19 cellular contexts compared by ENCODE assay signal in the genomic region with DNA sequence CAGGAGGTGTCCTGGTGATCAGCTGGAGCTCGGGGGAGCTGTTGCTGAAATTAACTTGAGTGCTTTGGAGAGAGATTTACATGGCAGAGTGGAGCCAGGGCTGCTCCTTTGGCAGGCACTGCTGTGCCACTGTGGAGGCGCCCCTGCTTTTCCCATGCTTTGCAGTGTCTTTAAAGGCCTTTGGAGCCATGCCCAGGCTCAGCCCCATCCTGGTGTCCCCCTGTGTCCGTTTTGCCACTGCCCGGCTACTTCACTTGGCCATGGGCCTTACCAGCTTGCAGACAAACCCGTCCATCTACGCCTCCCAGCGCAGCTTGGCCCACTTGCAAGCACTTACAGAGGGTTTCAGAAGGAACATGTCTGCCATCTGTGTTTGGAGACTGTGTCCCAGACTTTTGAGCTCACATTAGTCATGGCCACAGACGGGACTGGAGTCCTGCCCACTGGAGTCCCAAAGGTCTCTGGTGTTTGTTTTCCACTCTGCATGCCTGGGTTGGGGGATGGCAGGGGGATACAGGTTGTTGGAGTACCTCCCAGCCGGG. TPM values are rescaled to one million over a fixed set of nuclear protein-coding genes. Genes with fewer than 3 reads are reported as not detected.
DNase-seq lines count a peak whose midpoint lies in the region; ATAC-seq and TF ChIP-seq lines count a peak whose summit lies in the region.
"Had no signal": no experiment of that assay in that cellular context is flagged by ENCODE, and none has a peak within 500 bp of the region (broad histone marks: within the 10 kb centered on the region; RNA-seq: fewer than 3 reads in every experiment).

No MANE protein-coding gene starts in this region.

- DNase-seq in NCI-H2227 (lab: John Stamatoyannopoulos, UW; ENCODE audit: unreplicated experiment) (peak; percentile 27), NCI-H2227 treated with DMSO at 0.1 percent for 48 hours (lab: John Stamatoyannopoulos, UW) (no peak), thyroid gland (peak; percentile 9 to 19), NCI-H2196 (lab: John Stamatoyannopoulos, UW; ENCODE audit: unreplicated experiment) (no peak), Caco-2 (no peak)
- DNase-seq: 8988T; CD4-positive, CD25-positive, alpha-beta regulatory T cell; colonic mucosa; DMS79; NCI-H2107; T-cell had no signal

- H3K9me3 Mint-ChIP-seq in nephron (peaks cover 2% of the 10 kb centered on the region), Caco-2 (ENCODE audit: unreplicated experiment) (no peaks in the 10 kb centered on the region)
- H3K9me3 Mint-ChIP-seq: T-cell had no signal

- H3K27me3 ChIP-seq in gastroesophageal sphincter = peaks cover 12% of the 10 kb centered on the region
- H3K27me3 ChIP-seq in thyroid gland = no peaks in the 10 kb centered on the region
- H3K27me3 ChIP-seq in Caco-2 (replicated peaks; ENCODE audit: control insufficient read depth, insufficient read depth, low read length) = no peaks in the 10 kb centered on the region
- H3K27me3 ChIP-seq: colonic mucosa, upper lobe of left lung had no signal

- CTCF ChIA-PET in Caco-2 (lab: Charles Lee) = no interaction called here

- H3K4me3 ChIP-seq in gastroesophageal sphincter = no peak overlapping the region
- H3K4me3 ChIP-seq in thyroid gland (replicated peaks in 1 of 3) = no peak overlapping the region
- H3K4me3 ChIP-seq in Caco-2 (ENCODE audit: low read depth, low read length) = no peak overlapping the region
- H3K4me3 ChIP-seq: colonic mucosa, upper lobe of left lung had no signal

- no peaks in the 10 kb centered on the region for H3K36me3 ChIP-seq in gastroesophageal sphincter
- H3K36me3 ChIP-seq in thyroid gland = no peaks in the 10 kb centered on the region
- no peaks in the 10 kb centered on the region for H3K36me3 ChIP-seq in Caco-2 (ENCODE audit: control insufficient read depth, insufficient read depth, low read length)
- H3K36me3 ChIP-seq: colonic mucosa, upper lobe of left lung had no signal

- H3K27me3 Mint-ChIP-seq in nephron (ENCODE audit: low read depth) = peaks cover 17% of the 10 kb centered on the region
- H3K27me3 Mint-ChIP-seq in Caco-2 (ENCODE audit: insufficient read depth, unreplicated experiment) = no peaks in the 10 kb centered on the region

- H3K4me1 Mint-ChIP-seq in nephron (peaks cover 11% of the 10 kb centered on the region), Caco-2 (ENCODE audit: low read depth, unreplicated experiment) (no peaks in the 10 kb centered on the region)
- H3K4me1 Mint-ChIP-seq: CD4-positive, CD25-positive, alpha-beta regulatory T cell; T-cell had no signal

- H3K27ac Mint-ChIP-seq in nephron (peak overlapping the region in 2 of 3 experiments; percentile 18 to 42), Caco-2 (ENCODE audit: unreplicated experiment) (no peak overlapping the region)
- H3K27ac Mint-ChIP-seq: IgD-negative memory B cell, T-cell, WTC11 had no signal

- intact Hi-C loops in thyroid gland (cut with DNase I) = loop anchor here (5.0 kb wide), 1 partner anchor 52 kb away; no protein-coding TSS in a partner anchor
- intact Hi-C loops in Caco-2 (cut with micrococcal nuclease; ENCODE audit: unreplicated experiment) = no loop called here

- no peak overlapping the region for H3K4me3 Mint-ChIP-seq in nephron
- no peak overlapping the region for H3K4me3 Mint-ChIP-seq in Caco-2 (ENCODE audit: unreplicated experiment)
- H3K4me3 Mint-ChIP-seq: CD4-positive, CD25-positive, alpha-beta regulatory T cell; IgD-negative memory B cell; T-cell; WTC11 had no signal

- BruUV-seq in Caco-2 (replicated peaks; lab: Mats Ljungman, UMichigan) = no TSS peak

- TF ChIP-seq POLR2A in gastroesophageal sphincter (IDR thresholded peaks at IDR 0.05) = no peak
- TF ChIP-seq POLR2A in thyroid gland (IDR thresholded peaks at IDR 0.05) = no peak

- POLR2A ChIA-PET in Caco-2 (lab: Charles Lee) = no interaction called here

- H3K9me3 ChIP-seq in gastroesophageal sphincter (no peaks in the 10 kb centered on the region), thyroid gland (no peaks in the 10 kb centered on the region), Caco-2 (no peaks in the 10 kb centered on the region)
- H3K9me3 ChIP-seq: colonic mucosa, upper lobe of left lung had no signal

- TF ChIP-seq CTCF in gastroesophageal sphincter (IDR thresholded peaks at IDR 0.05) = no peak
- no peak for TF ChIP-seq CTCF in nephron (IDR thresholded peaks at IDR 0.05; ENCODE audit: unreplicated experiment in 3 of 3)
- no peak for TF ChIP-seq CTCF in thyroid gland (IDR thresholded peaks at IDR 0.05)
- TF ChIP-seq CTCF in Caco-2 (IDR thresholded peaks at IDR 0.05; ENCODE audit: insufficient read depth in 1 of 2, low read depth in 1 of 2, low read length in 1 of 2, severe bottlenecking in 1 of 2, unreplicated experiment in 1 of 2) = no peak

- ATAC-seq in gastroesophageal sphincter = peak; percentile 42
- ATAC-seq in GM21360 (IDR thresholded peaks at IDR 0.05; ENCODE audit: unreplicated experiment) = no peak
- ATAC-seq: T-cell, WTC11 had no signal

- 45 to 65% methylated on average over 4 of the region's 9 CpGs for WGBS in gastroesophageal sphincter (ENCODE audit: low coverage in 1 of 2), 2 donors
- 52 to 55% methylated on average over 8 to 9 of the region's 9 CpGs for WGBS in thyroid gland, 2 donors

- H3K36me3 Mint-ChIP-seq in nephron (ENCODE audit: low read depth) = no peaks in the 10 kb centered on the region
- no peaks in the 10 kb centered on the region for H3K36me3 Mint-ChIP-seq in Caco-2 (ENCODE audit: insufficient read depth, unreplicated experiment)
- H3K36me3 Mint-ChIP-seq: CD4-positive, CD25-positive, alpha-beta regulatory T cell; IgD-negative memory B cell; T-cell had no signal

- no peak for TF ChIP-seq EP300 in gastroesophageal sphincter (IDR thresholded peaks at IDR 0.05)

- H3K27ac ChIP-seq in gastroesophageal sphincter (peak overlapping the region in 1 of 4 donors; percentile 42), thyroid gland (no peak overlapping the region)
- H3K27ac ChIP-seq: colonic mucosa, RWPE1 had no signal

- H3K4me1 ChIP-seq in gastroesophageal sphincter = no peaks in the 10 kb centered on the region
- no peaks in the 10 kb centered on the region for H3K4me1 ChIP-seq in thyroid gland
- H3K4me1 ChIP-seq in Caco-2 = no peaks in the 10 kb centered on the region
- H3K4me1 ChIP-seq: colonic mucosa had no signal

RNA-seq across cellular contexts. Expression of a gene that starts 18.2 kb away (rescaled TPM):
- total RNA-seq in gastroesophageal sphincter = 100 to 1,000 TPM in 2 of 4 donors, 10 to 100 TPM in 2; 72.5 to 126 (median 101) TPM
- total RNA-seq in thyroid gland = 100 to 1,000 TPM in 1 of 4 donors, 10 to 100 TPM in 3; 46.1 to 119 (median 80.2) TPM
- total RNA-seq in Caco-2 (2022) = 104 and 106 TPM in 2 replicates

RNA-seq across cellular contexts. Expression of a gene that starts 25.3 kb away (rescaled TPM):
- 1 to 10 TPM in 1 of 4 donors, not detected in 3; 1.1 TPM for total RNA-seq in gastroesophageal sphincter
- total RNA-seq in thyroid gland = under 1 TPM in 1 of 4 donors, not detected in 3; 0.33 TPM
- total RNA-seq in Caco-2 (2022) = not detected in 2 replicates
- total RNA-seq: CD4-positive, CD25-positive, alpha-beta regulatory T cell; colonic mucosa; skeletal muscle tissue; WTC11 had no signal

RNA-seq across cellular contexts. Expression of a gene that starts 34.9 kb away (rescaled TPM):
- total RNA-seq in gastroesophageal sphincter (10 to 100 TPM; 10.5 to 16.9 (median 15.2) TPM), thyroid gland (10 to 100 TPM; 18.6 to 30.5 (median 25.8) TPM), Caco-2 (2022) (7.6 and 9.3 TPM in 2 replicates)
- total RNA-seq: CD4-positive, CD25-positive, alpha-beta regulatory T cell had no signal

Comparison
In these comparisons a context has a peak if more than half of its experiments do, and no peak if none do; other contexts are left out.
1. DNase-seq: peak in NCI-H2227 (single experiment) and thyroid gland (2 of 2); none in NCI-H2227 treated with DMSO at 0.1 percent for 48 hours (single experiment), NCI-H2196 (single experiment) and Caco-2 (0 of 2).